In the genomic region with DNA sequence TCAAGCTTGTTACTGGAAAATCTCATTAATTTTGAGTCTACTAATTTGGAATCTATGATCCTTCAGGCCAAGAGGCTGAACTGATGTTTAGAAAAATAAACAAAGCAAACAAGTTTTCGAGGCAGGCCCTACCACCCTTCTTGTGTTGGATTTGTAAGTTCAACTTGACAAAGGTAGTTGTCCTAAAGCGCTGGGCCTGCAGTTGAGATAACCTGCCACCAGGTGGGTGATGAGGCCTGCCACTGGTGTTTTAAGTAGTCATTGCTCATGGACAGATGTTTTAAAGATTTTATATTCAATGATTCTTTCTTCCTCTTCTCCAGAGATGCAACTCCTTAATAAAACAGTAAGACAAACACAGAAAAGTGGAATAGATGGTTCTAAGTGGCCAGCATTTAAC, we compare ENCODE assay signal across 9 cellular contexts. TPM values are rescaled to one million over a fixed set of nuclear protein-coding genes. Genes with fewer than 3 reads are reported as not detected.
DNase-seq lines count a peak whose midpoint lies in the region; ATAC-seq and TF ChIP-seq lines count a peak whose summit lies in the region.
"Had no signal": no experiment of that assay in that cellular context is flagged by ENCODE, and none has a peak within 500 bp of the region (broad histone marks: within the 10 kb centered on the region; RNA-seq: fewer than 3 reads in every experiment).

No MANE protein-coding gene starts in this region.

- H3K36me3 ChIP-seq in MM.1S (replicated peaks; ENCODE audit: insufficient read depth, low read length) (no peaks in the 10 kb centered on the region), MG63 (no peaks in the 10 kb centered on the region)

- ATAC-seq in right cardiac atrium (no peak), GM19463 (IDR thresholded peaks at IDR 0.05; ENCODE audit: unreplicated experiment) (no peak)

- DNase-seq in DMS53 (lab: John Stamatoyannopoulos, UW) (peak; percentile 71), MM.1S (peak; percentile 53), activated T-cell treated with anti-CD3 and anti-CD28 coated beads for 4 hours (peak; percentile 40), right cardiac atrium (peak in 1 of 3 donors; percentile 64), NCI-H2081 treated with DMSO at 0.1 percent for 48 hours (lab: John Stamatoyannopoulos, UW) (no peak), MG63 (no peak)
- peak; percentile 39 to 42 for DNase-seq in stimulated activated CD4-positive, alpha-beta T cell treated with anti-CD3 and anti-CD28 coated beads, Interleukin-2, amount 100 ng/mL, for 48 hours

- intact Hi-C loops in right cardiac atrium (cut with DNase I) = no loop called here

- no peak overlapping the region for H3K4me3 ChIP-seq in MM.1S (ENCODE audit: low read length)
- no peak overlapping the region for H3K4me3 ChIP-seq in right cardiac atrium (ENCODE audit: low read length)
- no peak overlapping the region for H3K4me3 ChIP-seq in MG63

- H3K4me1 ChIP-seq in MM.1S (ENCODE audit: low read length) (peaks cover 5% of the 10 kb centered on the region), right cardiac atrium (ENCODE audit: control insufficient read depth, insufficient read depth, low read length) (peaks cover 18% of the 10 kb centered on the region)

- no peak overlapping the region for H3K4me2 ChIP-seq in MM.1S (ENCODE audit: low read depth, low read length)

- peak; percentile 66 for TF ChIP-seq CTCF in MM.1S (IDR thresholded peaks at IDR 0.05; ENCODE audit: low read length)

- no peaks in the 10 kb centered on the region for H3F3A ChIP-seq in MM.1S (ENCODE audit: insufficient read depth, low read length)

- H3K79me2 ChIP-seq in MM.1S (ENCODE audit: low read length) = no peaks in the 10 kb centered on the region

- no peaks in the 10 kb centered on the region; the same call in 1 of the 2 replicates for H3K27me3 ChIP-seq in MM.1S (replicated peaks; ENCODE audit: insufficient read depth, low read length)
- no peaks in the 10 kb centered on the region for H3K27me3 ChIP-seq in right cardiac atrium (ENCODE audit: control insufficient read depth, insufficient read depth)
- H3K27me3 ChIP-seq in MG63 = no peaks in the 10 kb centered on the region

- no peak overlapping the region for H3K9ac ChIP-seq in MM.1S (ENCODE audit: low read length)

- 95% methylated on average over 2 of the region's 2 CpGs for WGBS in right cardiac atrium

- no peak overlapping the region for H2AFZ ChIP-seq in MM.1S (ENCODE audit: low read length)

- H4K20me1 ChIP-seq in MM.1S (ENCODE audit: insufficient read depth, low read length) = no peaks in the 10 kb centered on the region

- H3K9me2 ChIP-seq in MM.1S (replicated peaks; ENCODE audit: insufficient read depth, low read length) = no peaks in the 10 kb centered on the region

- H3K27ac ChIP-seq in MM.1S (ENCODE audit: low read length) (no peak overlapping the region), right cardiac atrium (ENCODE audit: low read length) (peak overlapping the region; percentile 55)

- H3K9me3 ChIP-seq in MM.1S (replicated peaks; ENCODE audit: insufficient read depth, low read length) (no peaks in the 10 kb centered on the region), right cardiac atrium (ENCODE audit: control insufficient read depth, low read length) (no peaks in the 10 kb centered on the region), MG63 (no peaks in the 10 kb centered on the region)

RNA-seq across cellular contexts. Expression of gene ACVRL1, which starts 19.4 kb away (rescaled TPM):
- 10 to 100 TPM; 19.8 to 38.8 (median 28.7) TPM for total RNA-seq in right cardiac atrium
- polyA plus RNA-seq in right cardiac atrium = 18.7 TPM
- 0.52 and 1.4 TPM in 2 replicates for total RNA-seq in MG63 (2014; rRNA removed; shearing (Covaris generic); ENCODE audit: low replicate concordance)

RNA-seq across cellular contexts. Expression of gene ACVR1B, which starts 24.8 kb away (rescaled TPM):
- total RNA-seq in right cardiac atrium = 10 to 100 TPM; 14.6 to 19.4 (median 16.3) TPM
- polyA plus RNA-seq in right cardiac atrium = 15.2 TPM
- total RNA-seq in MG63 (2014; rRNA removed; shearing (Covaris generic); ENCODE audit: low replicate concordance) = 0.57 and 1.9 TPM in 2 replicates

RNA-seq across cellular contexts. Expression of gene ANKRD33, which starts 38.8 kb away (rescaled TPM):
- total RNA-seq in right cardiac atrium = not detected
- polyA plus RNA-seq in right cardiac atrium = not detected
- not detected in 2 replicates for total RNA-seq in MG63 (2014; rRNA removed; shearing (Covaris generic); ENCODE audit: low replicate concordance)
- total RNA-seq: LHCN-M2 had no signal

Comparison
In these comparisons a context has a peak if more than half of its experiments do, and no peak if none do; other contexts are left out.
1. DNase-seq: peak in DMS53 (single experiment), MM.1S (single experiment), activated T-cell treated with anti-CD3 and anti-CD28 coated beads for 4 hours (single experiment) and stimulated activated CD4-positive, alpha-beta T cell treated with anti-CD3 and anti-CD28 coated beads, Interleukin-2, amount 100 ng/mL, for 48 hours (2 of 2); none in NCI-H2081 treated with DMSO at 0.1 percent for 48 hours (single experiment) and MG63 (single experiment).